In the genomic region with DNA sequence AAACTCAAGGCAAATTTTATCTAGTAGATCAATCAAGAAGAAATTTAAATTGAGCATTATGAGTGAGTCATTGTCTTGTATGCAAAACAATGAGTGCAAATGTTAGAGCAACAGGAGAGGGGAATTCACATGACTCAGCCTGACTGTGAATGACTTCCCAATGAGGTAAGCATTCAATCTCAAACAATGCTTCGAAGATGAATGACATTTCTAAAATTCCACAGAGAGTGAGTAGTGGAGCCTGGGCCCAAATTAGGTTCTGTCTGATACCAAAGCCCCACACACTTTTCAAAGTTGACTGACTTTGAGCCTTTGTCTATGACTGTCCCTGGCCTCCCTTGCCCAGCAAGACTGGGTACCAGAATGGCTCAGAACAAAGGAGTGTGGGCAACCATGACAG, we compare ENCODE assay signal across 1 cellular context.
A peak's percentile ranks its signal among the peaks of the same experiment; 100 is the strongest.
TF ChIP-seq lines count a peak whose summit lies in the region.

No MANE protein-coding gene starts in this region.

TF ChIP-seq in GM23338, 12 proteins besides CTCF, POLR2A, EP300 and RAD21:
- TF ChIP-seq, protein P1, sequence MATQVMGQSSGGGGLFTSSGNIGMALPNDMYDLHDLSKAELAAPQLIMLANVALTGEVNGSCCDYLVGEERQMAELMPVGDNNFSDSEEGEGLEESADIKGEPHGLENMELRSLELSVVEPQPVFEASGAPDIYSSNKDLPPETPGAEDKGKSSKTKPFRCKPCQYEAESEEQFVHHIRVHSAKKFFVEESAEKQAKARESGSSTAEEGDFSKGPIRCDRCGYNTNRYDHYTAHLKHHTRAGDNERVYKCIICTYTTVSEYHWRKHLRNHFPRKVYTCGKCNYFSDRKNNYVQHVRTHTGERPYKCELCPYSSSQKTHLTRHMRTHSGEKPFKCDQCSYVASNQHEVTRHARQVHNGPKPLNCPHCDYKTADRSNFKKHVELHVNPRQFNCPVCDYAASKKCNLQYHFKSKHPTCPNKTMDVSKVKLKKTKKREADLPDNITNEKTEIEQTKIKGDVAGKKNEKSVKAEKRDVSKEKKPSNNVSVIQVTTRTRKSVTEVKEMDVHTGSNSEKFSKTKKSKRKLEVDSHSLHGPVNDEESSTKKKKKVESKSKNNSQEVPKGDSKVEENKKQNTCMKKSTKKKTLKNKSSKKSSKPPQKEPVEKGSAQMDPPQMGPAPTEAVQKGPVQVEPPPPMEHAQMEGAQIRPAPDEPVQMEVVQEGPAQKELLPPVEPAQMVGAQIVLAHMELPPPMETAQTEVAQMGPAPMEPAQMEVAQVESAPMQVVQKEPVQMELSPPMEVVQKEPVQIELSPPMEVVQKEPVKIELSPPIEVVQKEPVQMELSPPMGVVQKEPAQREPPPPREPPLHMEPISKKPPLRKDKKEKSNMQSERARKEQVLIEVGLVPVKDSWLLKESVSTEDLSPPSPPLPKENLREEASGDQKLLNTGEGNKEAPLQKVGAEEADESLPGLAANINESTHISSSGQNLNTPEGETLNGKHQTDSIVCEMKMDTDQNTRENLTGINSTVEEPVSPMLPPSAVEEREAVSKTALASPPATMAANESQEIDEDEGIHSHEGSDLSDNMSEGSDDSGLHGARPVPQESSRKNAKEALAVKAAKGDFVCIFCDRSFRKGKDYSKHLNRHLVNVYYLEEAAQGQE (IDR thresholded peaks at IDR 0.05; ENCODE audit: unreplicated experiment): no peak
- TF ChIP-seq NANOG (IDR thresholded peaks at IDR 0.05; ENCODE audit: borderline replicate concordance): peak; percentile 37; the same call in 1 of the 2 replicates
- TF ChIP-seq, protein P2, sequence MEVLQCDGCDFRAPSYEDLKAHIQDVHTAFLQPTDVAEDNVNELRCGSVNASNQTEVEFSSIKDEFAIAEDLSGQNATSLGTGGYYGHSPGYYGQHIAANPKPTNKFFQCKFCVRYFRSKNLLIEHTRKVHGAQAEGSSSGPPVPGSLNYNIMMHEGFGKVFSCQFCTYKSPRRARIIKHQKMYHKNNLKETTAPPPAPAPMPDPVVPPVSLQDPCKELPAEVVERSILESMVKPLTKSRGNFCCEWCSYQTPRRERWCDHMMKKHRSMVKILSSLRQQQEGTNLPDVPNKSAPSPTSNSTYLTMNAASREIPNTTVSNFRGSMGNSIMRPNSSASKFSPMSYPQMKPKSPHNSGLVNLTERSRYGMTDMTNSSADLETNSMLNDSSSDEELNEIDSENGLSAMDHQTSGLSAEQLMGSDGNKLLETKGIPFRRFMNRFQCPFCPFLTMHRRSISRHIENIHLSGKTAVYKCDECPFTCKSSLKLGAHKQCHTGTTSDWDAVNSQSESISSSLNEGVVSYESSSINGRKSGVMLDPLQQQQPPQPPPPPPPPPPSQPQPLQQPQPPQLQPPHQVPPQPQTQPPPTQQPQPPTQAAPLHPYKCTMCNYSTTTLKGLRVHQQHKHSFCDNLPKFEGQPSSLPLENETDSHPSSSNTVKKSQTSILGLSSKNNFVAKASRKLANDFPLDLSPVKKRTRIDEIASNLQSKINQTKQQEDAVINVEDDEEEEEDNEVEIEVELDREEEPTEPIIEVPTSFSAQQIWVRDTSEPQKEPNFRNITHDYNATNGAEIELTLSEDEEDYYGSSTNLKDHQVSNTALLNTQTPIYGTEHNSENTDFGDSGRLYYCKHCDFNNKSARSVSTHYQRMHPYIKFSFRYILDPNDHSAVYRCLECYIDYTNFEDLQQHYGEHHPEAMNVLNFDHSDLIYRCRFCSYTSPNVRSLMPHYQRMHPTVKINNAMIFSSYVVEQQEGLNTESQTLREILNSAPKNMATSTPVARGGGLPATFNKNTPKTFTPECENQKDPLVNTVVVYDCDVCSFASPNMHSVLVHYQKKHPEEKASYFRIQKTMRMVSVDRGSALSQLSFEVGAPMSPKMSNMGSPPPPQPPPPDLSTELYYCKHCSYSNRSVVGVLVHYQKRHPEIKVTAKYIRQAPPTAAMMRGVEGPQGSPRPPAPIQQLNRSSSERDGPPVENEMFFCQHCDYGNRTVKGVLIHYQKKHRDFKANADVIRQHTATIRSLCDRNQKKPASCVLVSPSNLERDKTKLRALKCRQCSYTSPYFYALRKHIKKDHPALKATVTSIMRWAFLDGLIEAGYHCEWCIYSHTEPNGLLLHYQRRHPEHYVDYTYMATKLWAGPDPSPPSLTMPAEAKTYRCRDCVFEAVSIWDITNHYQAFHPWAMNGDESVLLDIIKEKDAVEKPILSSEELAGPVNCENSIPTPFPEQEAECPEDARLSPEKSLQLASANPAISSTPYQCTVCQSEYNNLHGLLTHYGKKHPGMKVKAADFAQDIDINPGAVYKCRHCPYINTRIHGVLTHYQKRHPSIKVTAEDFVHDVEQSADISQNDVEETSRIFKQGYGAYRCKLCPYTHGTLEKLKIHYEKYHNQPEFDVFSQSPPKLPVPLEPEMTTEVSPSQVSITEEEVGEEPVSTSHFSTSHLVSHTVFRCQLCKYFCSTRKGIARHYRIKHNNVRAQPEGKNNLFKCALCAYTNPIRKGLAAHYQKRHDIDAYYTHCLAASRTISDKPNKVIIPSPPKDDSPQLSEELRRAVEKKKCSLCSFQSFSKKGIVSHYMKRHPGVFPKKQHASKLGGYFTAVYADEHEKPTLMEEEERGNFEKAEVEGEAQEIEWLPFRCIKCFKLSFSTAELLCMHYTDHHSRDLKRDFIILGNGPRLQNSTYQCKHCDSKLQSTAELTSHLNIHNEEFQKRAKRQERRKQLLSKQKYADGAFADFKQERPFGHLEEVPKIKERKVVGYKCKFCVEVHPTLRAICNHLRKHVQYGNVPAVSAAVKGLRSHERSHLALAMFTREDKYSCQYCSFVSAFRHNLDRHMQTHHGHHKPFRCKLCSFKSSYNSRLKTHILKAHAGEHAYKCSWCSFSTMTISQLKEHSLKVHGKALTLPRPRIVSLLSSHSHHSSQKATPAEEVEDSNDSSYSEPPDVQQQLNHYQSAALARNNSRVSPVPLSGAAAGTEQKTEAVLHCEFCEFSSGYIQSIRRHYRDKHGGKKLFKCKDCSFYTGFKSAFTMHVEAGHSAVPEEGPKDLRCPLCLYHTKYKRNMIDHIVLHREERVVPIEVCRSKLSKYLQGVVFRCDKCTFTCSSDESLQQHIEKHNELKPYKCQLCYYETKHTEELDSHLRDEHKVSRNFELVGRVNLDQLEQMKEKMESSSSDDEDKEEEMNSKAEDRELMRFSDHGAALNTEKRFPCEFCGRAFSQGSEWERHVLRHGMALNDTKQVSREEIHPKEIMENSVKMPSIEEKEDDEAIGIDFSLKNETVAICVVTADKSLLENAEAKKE (CRISPR knock-in tag; IDR thresholded peaks at IDR 0.05): peak; percentile 65; the same call in 1 of the 2 replicates
